21 cellular contexts compared by ENCODE assay signal in the genomic region with DNA sequence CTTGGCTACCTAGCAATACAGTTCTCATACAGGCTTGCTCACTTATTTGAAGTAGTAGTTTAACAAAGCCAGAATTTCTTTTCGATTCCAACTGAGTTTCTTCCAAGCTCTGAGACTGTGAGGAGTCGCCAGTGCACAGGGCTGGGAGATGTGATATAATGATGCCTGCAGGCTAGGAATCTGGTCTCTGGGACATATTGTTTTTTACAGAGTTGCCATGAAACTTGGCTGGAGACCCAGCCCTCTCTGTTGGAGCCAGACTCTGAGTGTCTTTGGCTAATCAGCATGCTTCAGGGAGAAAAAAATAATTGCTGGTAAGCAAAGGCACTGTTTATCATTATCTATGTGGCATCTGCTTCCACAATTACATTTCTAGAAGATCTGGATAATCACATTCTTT.
DNase-seq lines count a peak whose midpoint lies in the region; ATAC-seq and TF ChIP-seq lines count a peak whose summit lies in the region.
"Had no signal": no experiment of that assay in that cellular context is flagged by ENCODE, and none has a peak within 500 bp of the region (broad histone marks: within the 10 kb centered on the region; RNA-seq: fewer than 3 reads in every experiment).

No MANE protein-coding gene starts in this region.

- H3K36me3 ChIP-seq in SK-N-SH (replicated peaks in 1 of 2; ENCODE audit: control insufficient read depth in 1 of 2, insufficient read depth in 2 of 2, low read length in 1 of 2) (no peaks in the 10 kb centered on the region), neural progenitor cell (no peaks in the 10 kb centered on the region)
- H3K36me3 ChIP-seq: BE2C had no signal

- H3K9me3 Mint-ChIP-seq in neural progenitor cell, result no peaks in the 10 kb centered on the region
- H3K9me3 Mint-ChIP-seq: HFFc6 had no signal

- no peak for TF ChIP-seq RAD21 in SK-N-SH (IDR thresholded peaks at IDR 0.05; ENCODE audit: low read length)

- H4K20me1 ChIP-seq in SK-N-SH (ENCODE audit: insufficient read depth) (no peaks in the 10 kb centered on the region), neural progenitor cell (ENCODE audit: low read depth) (no peaks in the 10 kb centered on the region)

- H3K27me3 ChIP-seq in SK-N-SH (ENCODE audit: insufficient read depth) (no peaks in the 10 kb centered on the region), neural progenitor cell (no peaks in the 10 kb centered on the region)
- H3K27me3 ChIP-seq: BE2C had no signal

- H3F3A ChIP-seq in SK-N-SH (replicated peaks; ENCODE audit: insufficient read depth), result no peaks in the 10 kb centered on the region
- no peaks in the 10 kb centered on the region for H3F3A ChIP-seq in neural progenitor cell (ENCODE audit: low read depth)

- ATAC-seq in SK-N-SH treated with all-trans-retinoic acid at 6 μM for 48 hours (no peak), GM21367 (IDR thresholded peaks at IDR 0.05; ENCODE audit: unreplicated experiment) (no peak)
- ATAC-seq: HCT116 had no signal

- POLR2A ChIA-PET in SK-N-SH (lab: Yijun Ruan, JAX), result no interaction called here

- no peak overlapping the region for H3K4me3 ChIP-seq in SK-N-SH (ENCODE audit: low read depth in 2 of 2, low read length in 1 of 2)
- no peak overlapping the region for H3K4me3 ChIP-seq in neural progenitor cell

- H3K27ac ChIP-seq in SK-N-SH (ENCODE audit: low read depth in 2 of 2, low read length in 1 of 2) (no peak overlapping the region), neural progenitor cell (no peak overlapping the region)
- H3K27ac ChIP-seq: 22Rv1, HL-60 had no signal

- H2AFZ ChIP-seq in SK-N-SH (ENCODE audit: low read depth) (no peak overlapping the region), neural progenitor cell (replicated peaks) (peak overlapping the region; percentile 36)

- H3K4me1 Mint-ChIP-seq in neural progenitor cell, result peaks cover 3% of the 10 kb centered on the region
- H3K4me1 Mint-ChIP-seq: CD4-positive, CD25-positive, alpha-beta regulatory T cell; CD8-positive, alpha-beta memory T cell had no signal

- H3K9me3 ChIP-seq in SK-N-SH, result no peaks in the 10 kb centered on the region
- H3K9me3 ChIP-seq in neural progenitor cell (ENCODE audit: low read depth), result no peaks in the 10 kb centered on the region
- H3K9me3 ChIP-seq: BE2C had no signal

- 0% methylated on average over 2 of the region's 2 CpGs for WGBS in SK-N-SH (ENCODE audit: low lambda C conversion rate)

- DNase-seq in SK-N-SH (peak; percentile 3), RPMI7951 (ENCODE audit: low read depth) (peak; percentile 6), fibroblast of peridontal ligament (ENCODE audit: extremely low read depth) (peak; percentile 13), neural progenitor cell (ENCODE audit: low spot score) (no peak), DMS53 treated with DMSO at 0.1 percent for 48 hours (lab: John Stamatoyannopoulos, UW; ENCODE audit: unreplicated experiment) (no peak)
- no peak for DNase-seq in stimulated activated CD4-positive, alpha-beta T cell treated with anti-CD3 and anti-CD28 coated beads, Interleukin-4, amount 100 ng/mL, for 1 hour
- DNase-seq: BE2C; CD4-positive, CD25-positive, alpha-beta regulatory T cell; CD8-positive, alpha-beta memory T cell; COR-L47; DMS79; GDM1; GOT3; H7; HFFc6; IMR-90 had no signal

- H3K4me3 Mint-ChIP-seq in neural progenitor cell, result no peak overlapping the region
- H3K4me3 Mint-ChIP-seq: CD4-positive, CD25-positive, alpha-beta regulatory T cell; CD8-positive, alpha-beta memory T cell had no signal

- H3K9me2 ChIP-seq in SK-N-SH, result no peaks in the 10 kb centered on the region

- H3K36me3 Mint-ChIP-seq in neural progenitor cell, result no peaks in the 10 kb centered on the region
- H3K36me3 Mint-ChIP-seq: CD4-positive, CD25-positive, alpha-beta regulatory T cell; CD8-positive, alpha-beta memory T cell had no signal

- no peaks in the 10 kb centered on the region for H3K27me3 Mint-ChIP-seq in neural progenitor cell (ENCODE audit: insufficient read depth, low read depth)
- H3K27me3 Mint-ChIP-seq: CD4-positive, CD25-positive, alpha-beta regulatory T cell; CD8-positive, alpha-beta memory T cell had no signal

- H3K4me2 ChIP-seq in SK-N-SH (no peak overlapping the region), neural progenitor cell (no peak overlapping the region)

- H3K79me2 ChIP-seq in SK-N-SH (ENCODE audit: insufficient read depth) (no peaks in the 10 kb centered on the region), neural progenitor cell (ENCODE audit: low read depth) (no peaks in the 10 kb centered on the region)

- no peak overlapping the region for H3K27ac Mint-ChIP-seq in neural progenitor cell
- H3K27ac Mint-ChIP-seq: CD4-positive, CD25-positive, alpha-beta regulatory T cell; CD8-positive, alpha-beta memory T cell; HFFc6 had no signal

- CTCF ChIA-PET in SK-N-SH (lab: Yijun Ruan, JAX), result no interaction called here

- no peak for TF ChIP-seq CTCF in SK-N-SH (IDR thresholded peaks at IDR 0.05)
- TF ChIP-seq CTCF in neural progenitor cell (IDR thresholded peaks at IDR 0.05), result no peak

- H3K4me1 ChIP-seq in SK-N-SH (ENCODE audit: control insufficient read depth in 1 of 2, insufficient read depth in 2 of 2, low read depth in 1 of 2, low read length in 1 of 2) (peaks cover 0 to 3% of the 10 kb centered on the region in 2 experiments; a peak in 1 of 4 replicates), neural progenitor cell (no peaks in the 10 kb centered on the region)
- H3K4me1 ChIP-seq: BE2C had no signal

- TF ChIP-seq EP300 in SK-N-SH (IDR thresholded peaks at IDR 0.05; ENCODE audit: borderline replicate concordance in 1 of 2, low read depth in 1 of 2, low read length in 1 of 2), result no peak

- H3K9ac ChIP-seq in SK-N-SH, result no peak overlapping the region
- no peak overlapping the region for H3K9ac ChIP-seq in neural progenitor cell

TF ChIP-seq in SK-N-SH, 30 proteins besides CTCF, POLR2A, EP300 and RAD21:
- TF ChIP-seq, protein P1, sequence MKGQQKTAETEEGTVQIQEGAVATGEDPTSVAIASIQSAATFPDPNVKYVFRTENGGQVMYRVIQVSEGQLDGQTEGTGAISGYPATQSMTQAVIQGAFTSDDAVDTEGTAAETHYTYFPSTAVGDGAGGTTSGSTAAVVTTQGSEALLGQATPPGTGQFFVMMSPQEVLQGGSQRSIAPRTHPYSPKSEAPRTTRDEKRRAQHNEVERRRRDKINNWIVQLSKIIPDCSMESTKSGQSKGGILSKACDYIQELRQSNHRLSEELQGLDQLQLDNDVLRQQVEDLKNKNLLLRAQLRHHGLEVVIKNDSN (IDR thresholded peaks at IDR 0.05; ENCODE audit: borderline replicate concordance, low read depth), result no peak
- TF ChIP-seq CHD2 (IDR thresholded peaks at IDR 0.05; ENCODE audit: low read length, partially characterized antibody), result no peak
- no peak for TF ChIP-seq GATA2 (CRISPR knock-in tag; IDR thresholded peaks at IDR 0.05)

TF ChIP-seq in SK-N-SH treated with all-trans-retinoic acid at 6 μM for 48 hours, 23 proteins besides CTCF, POLR2A, EP300 and RAD21 (continues in another document):
- TF ChIP-seq CSDC2 (CRISPR knock-in tag; IDR thresholded peaks at IDR 0.05) (no peak), ISL1 (CRISPR knock-in tag; IDR thresholded peaks at IDR 0.05) (no peak), ARNTL (CRISPR knock-in tag; IDR thresholded peaks at IDR 0.05; ENCODE audit: borderline replicate concordance, low read depth) (no peak), TCF4 (CRISPR knock-in tag; IDR thresholded peaks at IDR 0.05; ENCODE audit: borderline replicate concordance) (no peak), RARB (CRISPR knock-in tag; IDR thresholded peaks at IDR 0.05) (no peak), GLIS3 (CRISPR knock-in tag; IDR thresholded peaks at IDR 0.05) (no peak), BACH2 (CRISPR knock-in tag; IDR thresholded peaks at IDR 0.05; ENCODE audit: borderline replicate concordance) (no peak), ZNF565 (CRISPR knock-in tag; conservative IDR thresholded peaks at IDR 0.05; ENCODE audit: low read depth) (no peak), OSR1 (CRISPR knock-in tag; IDR thresholded peaks at IDR 0.05) (no peak)
- TF ChIP-seq, protein P2, sequence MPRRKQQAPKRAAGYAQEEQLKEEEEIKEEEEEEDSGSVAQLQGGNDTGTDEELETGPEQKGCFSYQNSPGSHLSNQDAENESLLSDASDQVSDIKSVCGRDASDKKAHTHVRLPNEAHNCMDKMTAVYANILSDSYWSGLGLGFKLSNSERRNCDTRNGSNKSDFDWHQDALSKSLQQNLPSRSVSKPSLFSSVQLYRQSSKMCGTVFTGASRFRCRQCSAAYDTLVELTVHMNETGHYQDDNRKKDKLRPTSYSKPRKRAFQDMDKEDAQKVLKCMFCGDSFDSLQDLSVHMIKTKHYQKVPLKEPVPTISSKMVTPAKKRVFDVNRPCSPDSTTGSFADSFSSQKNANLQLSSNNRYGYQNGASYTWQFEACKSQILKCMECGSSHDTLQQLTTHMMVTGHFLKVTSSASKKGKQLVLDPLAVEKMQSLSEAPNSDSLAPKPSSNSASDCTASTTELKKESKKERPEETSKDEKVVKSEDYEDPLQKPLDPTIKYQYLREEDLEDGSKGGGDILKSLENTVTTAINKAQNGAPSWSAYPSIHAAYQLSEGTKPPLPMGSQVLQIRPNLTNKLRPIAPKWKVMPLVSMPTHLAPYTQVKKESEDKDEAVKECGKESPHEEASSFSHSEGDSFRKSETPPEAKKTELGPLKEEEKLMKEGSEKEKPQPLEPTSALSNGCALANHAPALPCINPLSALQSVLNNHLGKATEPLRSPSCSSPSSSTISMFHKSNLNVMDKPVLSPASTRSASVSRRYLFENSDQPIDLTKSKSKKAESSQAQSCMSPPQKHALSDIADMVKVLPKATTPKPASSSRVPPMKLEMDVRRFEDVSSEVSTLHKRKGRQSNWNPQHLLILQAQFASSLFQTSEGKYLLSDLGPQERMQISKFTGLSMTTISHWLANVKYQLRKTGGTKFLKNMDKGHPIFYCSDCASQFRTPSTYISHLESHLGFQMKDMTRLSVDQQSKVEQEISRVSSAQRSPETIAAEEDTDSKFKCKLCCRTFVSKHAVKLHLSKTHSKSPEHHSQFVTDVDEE (CRISPR knock-in tag; IDR thresholded peaks at IDR 0.05), result no peak
- TF ChIP-seq, protein P3, sequence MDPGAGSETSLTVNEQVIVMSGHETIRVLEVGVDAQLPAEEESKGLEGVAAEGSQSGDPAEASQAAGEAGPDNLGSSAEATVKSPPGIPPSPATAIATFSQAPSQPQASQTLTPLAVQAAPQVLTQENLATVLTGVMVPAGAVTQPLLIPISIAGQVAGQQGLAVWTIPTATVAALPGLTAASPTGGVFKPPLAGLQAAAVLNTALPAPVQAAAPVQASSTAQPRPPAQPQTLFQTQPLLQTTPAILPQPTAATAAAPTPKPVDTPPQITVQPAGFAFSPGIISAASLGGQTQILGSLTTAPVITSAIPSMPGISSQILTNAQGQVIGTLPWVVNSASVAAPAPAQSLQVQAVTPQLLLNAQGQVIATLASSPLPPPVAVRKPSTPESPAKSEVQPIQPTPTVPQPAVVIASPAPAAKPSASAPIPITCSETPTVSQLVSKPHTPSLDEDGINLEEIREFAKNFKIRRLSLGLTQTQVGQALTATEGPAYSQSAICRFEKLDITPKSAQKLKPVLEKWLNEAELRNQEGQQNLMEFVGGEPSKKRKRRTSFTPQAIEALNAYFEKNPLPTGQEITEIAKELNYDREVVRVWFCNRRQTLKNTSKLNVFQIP (CRISPR knock-in tag; IDR thresholded peaks at IDR 0.05; ENCODE audit: borderline replicate concordance, low read depth), result no peak

Comparison
In these comparisons a context has a peak if more than half of its experiments do, and no peak if none do; other contexts are left out.
1. DNase-seq: peak in SK-N-SH (single experiment), RPMI7951 (single experiment) and fibroblast of peridontal ligament (single experiment); none in neural progenitor cell (single experiment), stimulated activated CD4-positive, alpha-beta T cell treated with anti-CD3 and anti-CD28 coated beads, Interleukin-4, amount 100 ng/mL, for 1 hour (single experiment) and DMS53 treated with DMSO at 0.1 percent for 48 hours (single experiment).